ENCODE assay signal across 1 cellular context in the genomic region with DNA sequence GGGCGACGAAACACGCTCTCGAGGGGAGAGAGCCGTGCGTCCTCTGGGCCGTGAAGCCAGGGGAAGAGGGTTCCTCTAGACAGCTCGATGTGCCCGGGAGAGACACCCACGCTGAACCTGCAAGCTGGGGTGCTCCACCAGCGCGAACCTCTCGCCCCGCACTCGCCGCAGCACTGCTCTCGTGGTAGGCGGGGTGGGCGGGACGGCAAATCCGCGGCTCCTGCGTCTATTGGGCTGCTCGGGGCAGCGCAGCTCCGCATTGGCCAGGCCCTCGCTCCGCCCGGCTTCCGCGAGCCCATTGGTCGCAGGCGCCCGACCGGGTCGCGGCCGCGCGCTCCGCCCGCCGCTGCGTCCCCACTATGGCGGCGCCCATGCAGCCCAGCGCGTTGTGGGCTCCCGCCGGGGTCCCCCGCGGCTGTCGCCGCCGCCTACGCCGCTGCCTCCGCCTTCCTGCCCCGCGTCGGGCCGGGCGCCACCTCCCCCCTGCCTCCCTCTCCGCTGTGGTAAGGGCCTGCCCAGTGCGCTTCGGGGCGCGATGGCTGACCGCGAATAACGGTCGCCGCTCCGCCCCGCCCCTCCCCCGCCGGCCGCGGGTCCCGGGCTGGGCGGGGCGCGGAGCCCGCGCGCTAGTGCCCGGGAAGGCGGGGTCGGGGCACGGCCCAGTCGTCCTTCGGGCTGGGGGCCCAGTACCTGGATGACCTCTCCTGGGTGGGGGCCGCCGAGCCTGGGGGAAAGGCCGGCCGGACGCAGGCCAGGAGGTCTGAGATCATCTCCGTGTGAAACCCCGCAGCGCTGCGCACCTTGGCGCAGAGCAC.
TF ChIP-seq lines count a peak whose summit lies in the region.

A gene with protein sequence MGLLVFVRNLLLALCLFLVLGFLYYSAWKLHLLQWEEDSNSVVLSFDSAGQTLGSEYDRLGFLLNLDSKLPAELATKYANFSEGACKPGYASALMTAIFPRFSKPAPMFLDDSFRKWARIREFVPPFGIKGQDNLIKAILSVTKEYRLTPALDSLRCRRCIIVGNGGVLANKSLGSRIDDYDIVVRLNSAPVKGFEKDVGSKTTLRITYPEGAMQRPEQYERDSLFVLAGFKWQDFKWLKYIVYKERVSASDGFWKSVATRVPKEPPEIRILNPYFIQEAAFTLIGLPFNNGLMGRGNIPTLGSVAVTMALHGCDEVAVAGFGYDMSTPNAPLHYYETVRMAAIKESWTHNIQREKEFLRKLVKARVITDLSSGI (plus strand): TSS at position 346 of the 815 bp plus-strand sequence. CDS start 28,727 bp downstream, outside the sequence.

TF ChIP-seq in HepG2, 621 proteins besides CTCF, POLR2A, EP300 and RAD21 (continued from another document and continues in another):
- TF ChIP-seq, protein P1, sequence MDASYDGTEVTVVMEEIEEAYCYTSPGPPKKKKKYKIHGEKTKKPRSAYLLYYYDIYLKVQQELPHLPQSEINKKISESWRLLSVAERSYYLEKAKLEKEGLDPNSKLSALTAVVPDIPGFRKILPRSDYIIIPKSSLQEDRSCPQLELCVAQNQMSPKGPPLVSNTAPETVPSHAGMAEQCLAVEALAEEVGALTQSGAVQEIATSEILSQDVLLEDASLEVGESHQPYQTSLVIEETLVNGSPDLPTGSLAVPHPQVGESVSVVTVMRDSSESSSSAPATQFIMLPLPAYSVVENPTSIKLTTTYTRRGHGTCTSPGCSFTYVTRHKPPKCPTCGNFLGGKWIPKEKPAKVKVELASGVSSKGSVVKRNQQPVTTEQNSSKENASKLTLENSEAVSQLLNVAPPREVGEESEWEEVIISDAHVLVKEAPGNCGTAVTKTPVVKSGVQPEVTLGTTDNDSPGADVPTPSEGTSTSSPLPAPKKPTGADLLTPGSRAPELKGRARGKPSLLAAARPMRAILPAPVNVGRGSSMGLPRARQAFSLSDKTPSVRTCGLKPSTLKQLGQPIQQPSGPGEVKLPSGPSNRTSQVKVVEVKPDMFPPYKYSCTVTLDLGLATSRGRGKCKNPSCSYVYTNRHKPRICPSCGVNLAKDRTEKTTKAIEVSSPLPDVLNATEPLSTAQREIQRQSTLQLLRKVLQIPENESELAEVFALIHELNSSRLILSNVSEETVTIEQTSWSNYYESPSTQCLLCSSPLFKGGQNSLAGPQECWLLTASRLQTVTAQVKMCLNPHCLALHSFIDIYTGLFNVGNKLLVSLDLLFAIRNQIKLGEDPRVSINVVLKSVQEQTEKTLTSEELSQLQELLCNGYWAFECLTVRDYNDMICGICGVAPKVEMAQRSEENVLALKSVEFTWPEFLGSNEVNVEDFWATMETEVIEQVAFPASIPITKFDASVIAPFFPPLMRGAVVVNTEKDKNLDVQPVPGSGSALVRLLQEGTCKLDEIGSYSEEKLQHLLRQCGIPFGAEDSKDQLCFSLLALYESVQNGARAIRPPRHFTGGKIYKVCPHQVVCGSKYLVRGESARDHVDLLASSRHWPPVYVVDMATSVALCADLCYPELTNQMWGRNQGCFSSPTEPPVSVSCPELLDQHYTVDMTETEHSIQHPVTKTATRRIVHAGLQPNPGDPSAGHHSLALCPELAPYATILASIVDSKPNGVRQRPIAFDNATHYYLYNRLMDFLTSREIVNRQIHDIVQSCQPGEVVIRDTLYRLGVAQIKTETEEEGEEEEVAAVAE (CRISPR knock-in tag; IDR thresholded peaks at IDR 0.05; ENCODE audit: borderline replicate concordance): no peak
- TF ChIP-seq U2AF2 (IDR thresholded peaks at IDR 0.05; ENCODE audit: low read depth, low read length): no peak
- no peak for TF ChIP-seq DNMT1 (CRISPR knock-in tag; IDR thresholded peaks at IDR 0.05)
- peak; percentile 86 for TF ChIP-seq NFYB (CRISPR knock-in tag; IDR thresholded peaks at IDR 0.05)
- no peak for TF ChIP-seq ZNF232 (CRISPR knock-in tag; IDR thresholded peaks at IDR 0.05; ENCODE audit: borderline replicate concordance)
- peak; percentile 58; the same call in 1 of the 2 replicates for TF ChIP-seq ZNF746 (CRISPR knock-in tag; IDR thresholded peaks at IDR 0.05)
- TF ChIP-seq ZBTB1 (CRISPR knock-in tag; IDR thresholded peaks at IDR 0.05; ENCODE audit: borderline replicate concordance): no peak
- peak in 1 of 2 experiments; percentile 44; a peak in 1 of 4 replicates for TF ChIP-seq NR2F1 (CRISPR knock-in tag; IDR thresholded peaks at IDR 0.05)
- TF ChIP-seq, protein P2, sequence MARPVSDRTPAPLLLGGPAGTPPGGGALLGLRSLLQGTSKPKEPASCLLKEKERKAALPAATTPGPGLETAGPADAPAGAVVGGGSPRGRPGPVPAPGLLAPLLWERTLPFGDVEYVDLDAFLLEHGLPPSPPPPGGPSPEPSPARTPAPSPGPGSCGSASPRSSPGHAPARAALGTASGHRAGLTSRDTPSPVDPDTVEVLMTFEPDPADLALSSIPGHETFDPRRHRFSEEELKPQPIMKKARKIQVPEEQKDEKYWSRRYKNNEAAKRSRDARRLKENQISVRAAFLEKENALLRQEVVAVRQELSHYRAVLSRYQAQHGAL (CRISPR knock-in tag; IDR thresholded peaks at IDR 0.05; ENCODE audit: not compliant biosample characterization): no peak
- no peak; the same call in 1 of the 2 replicates for TF ChIP-seq BCL6 (CRISPR knock-in tag; IDR thresholded peaks at IDR 0.05)
- peak; percentile 37; the same call in 1 of the 2 replicates for TF ChIP-seq CBX5 (CRISPR knock-in tag; IDR thresholded peaks at IDR 0.05; ENCODE audit: borderline replicate concordance)
- 0 out of 2 replicates have a peak, but pooled peaks have one; percentile 12 for TF ChIP-seq MIXL1 (CRISPR knock-in tag; IDR thresholded peaks at IDR 0.05)
- TF ChIP-seq KMT2B (CRISPR knock-in tag; IDR thresholded peaks at IDR 0.05): no peak
- TF ChIP-seq CBX1 (IDR thresholded peaks at IDR 0.05; ENCODE audit: low read depth): peak; percentile 68
- TF ChIP-seq KDM3A (CRISPR knock-in tag; IDR thresholded peaks at IDR 0.05; ENCODE audit: low read depth): no peak
- TF ChIP-seq HIVEP1 (CRISPR knock-in tag; IDR thresholded peaks at IDR 0.05): 0 out of 2 replicates have a peak, but pooled peaks have one; percentile 52
- TF ChIP-seq JUNB (CRISPR knock-in tag; IDR thresholded peaks at IDR 0.05; ENCODE audit: borderline replicate concordance): no peak
- no peak; the same call in 1 of the 2 replicates for TF ChIP-seq ZNF678 (CRISPR knock-in tag; IDR thresholded peaks at IDR 0.05)
- TF ChIP-seq TFE3 (CRISPR knock-in tag; IDR thresholded peaks at IDR 0.05): peak; percentile 9; the same call in 1 of the 2 replicates
- no peak for TF ChIP-seq SIX1 (CRISPR knock-in tag; IDR thresholded peaks at IDR 0.05; ENCODE audit: borderline replicate concordance)
- no peak for TF ChIP-seq FOXA3 (CRISPR knock-in tag; IDR thresholded peaks at IDR 0.05)
- TF ChIP-seq TFDP2 (CRISPR knock-in tag; IDR thresholded peaks at IDR 0.05): peak; percentile 82
- TF ChIP-seq CREBL2 (CRISPR knock-in tag; IDR thresholded peaks at IDR 0.05; ENCODE audit: borderline replicate concordance): peak; percentile 75; the same call in 1 of the 2 replicates
- 0 out of 2 replicates have a peak, but pooled peaks have one; percentile 28 for TF ChIP-seq ZNF296 (CRISPR knock-in tag; conservative IDR thresholded peaks at IDR 0.05)
- TF ChIP-seq, protein P3, sequence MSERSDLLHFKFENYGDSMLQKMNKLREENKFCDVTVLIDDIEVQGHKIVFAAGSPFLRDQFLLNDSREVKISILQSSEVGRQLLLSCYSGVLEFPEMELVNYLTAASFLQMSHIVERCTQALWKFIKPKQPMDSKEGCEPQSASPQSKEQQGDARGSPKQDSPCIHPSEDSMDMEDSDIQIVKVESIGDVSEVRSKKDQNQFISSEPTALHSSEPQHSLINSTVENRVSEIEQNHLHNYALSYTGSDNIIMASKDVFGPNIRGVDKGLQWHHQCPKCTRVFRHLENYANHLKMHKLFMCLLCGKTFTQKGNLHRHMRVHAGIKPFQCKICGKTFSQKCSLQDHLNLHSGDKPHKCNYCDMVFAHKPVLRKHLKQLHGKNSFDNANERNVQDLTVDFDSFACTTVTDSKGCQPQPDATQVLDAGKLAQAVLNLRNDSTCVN (CRISPR knock-in tag; IDR thresholded peaks at IDR 0.05; ENCODE audit: borderline replicate concordance): peak; percentile 52; the same call in 1 of the 2 replicates
- TF ChIP-seq PHB2 (IDR thresholded peaks at IDR 0.05; ENCODE audit: partially characterized antibody): no peak
- TF ChIP-seq MIER3 (CRISPR knock-in tag; IDR thresholded peaks at IDR 0.05; ENCODE audit: borderline replicate concordance): peak; percentile 65; the same call in 1 of the 2 replicates
- TF ChIP-seq ZNF234 (CRISPR knock-in tag; conservative IDR thresholded peaks at IDR 0.05): no peak
- peak; percentile 60; the same call in 1 of the 2 replicates for TF ChIP-seq EED (CRISPR knock-in tag; IDR thresholded peaks at IDR 0.05)
- TF ChIP-seq TFAP4 (IDR thresholded peaks at IDR 0.05; ENCODE audit: borderline replicate concordance, low read depth): peak; percentile 53; the same call in 1 of the 2 replicates
- TF ChIP-seq ZMYM2 (CRISPR knock-in tag; IDR thresholded peaks at IDR 0.05): no peak
- TF ChIP-seq SALL2 (CRISPR knock-in tag; IDR thresholded peaks at IDR 0.05): peak; percentile 43; the same call in 1 of the 2 replicates
- TF ChIP-seq ZNF672 (CRISPR knock-in tag; IDR thresholded peaks at IDR 0.05): no peak
- TF ChIP-seq, protein P4, sequence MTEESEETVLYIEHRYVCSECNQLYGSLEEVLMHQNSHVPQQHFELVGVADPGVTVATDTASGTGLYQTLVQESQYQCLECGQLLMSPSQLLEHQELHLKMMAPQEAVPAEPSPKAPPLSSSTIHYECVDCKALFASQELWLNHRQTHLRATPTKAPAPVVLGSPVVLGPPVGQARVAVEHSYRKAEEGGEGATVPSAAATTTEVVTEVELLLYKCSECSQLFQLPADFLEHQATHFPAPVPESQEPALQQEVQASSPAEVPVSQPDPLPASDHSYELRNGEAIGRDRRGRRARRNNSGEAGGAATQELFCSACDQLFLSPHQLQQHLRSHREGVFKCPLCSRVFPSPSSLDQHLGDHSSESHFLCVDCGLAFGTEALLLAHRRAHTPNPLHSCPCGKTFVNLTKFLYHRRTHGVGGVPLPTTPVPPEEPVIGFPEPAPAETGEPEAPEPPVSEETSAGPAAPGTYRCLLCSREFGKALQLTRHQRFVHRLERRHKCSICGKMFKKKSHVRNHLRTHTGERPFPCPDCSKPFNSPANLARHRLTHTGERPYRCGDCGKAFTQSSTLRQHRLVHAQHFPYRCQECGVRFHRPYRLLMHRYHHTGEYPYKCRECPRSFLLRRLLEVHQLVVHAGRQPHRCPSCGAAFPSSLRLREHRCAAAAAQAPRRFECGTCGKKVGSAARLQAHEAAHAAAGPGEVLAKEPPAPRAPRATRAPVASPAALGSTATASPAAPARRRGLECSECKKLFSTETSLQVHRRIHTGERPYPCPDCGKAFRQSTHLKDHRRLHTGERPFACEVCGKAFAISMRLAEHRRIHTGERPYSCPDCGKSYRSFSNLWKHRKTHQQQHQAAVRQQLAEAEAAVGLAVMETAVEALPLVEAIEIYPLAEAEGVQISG (CRISPR knock-in tag; IDR thresholded peaks at IDR 0.05): peak; percentile 45; the same call in 1 of the 2 replicates
- TF ChIP-seq TERF1 (CRISPR knock-in tag; IDR thresholded peaks at IDR 0.05): no peak
- TF ChIP-seq ZNF737 (CRISPR knock-in tag; IDR thresholded peaks at IDR 0.05; ENCODE audit: borderline replicate concordance): no peak
- no peak for TF ChIP-seq FOXA1 (IDR thresholded peaks at IDR 0.05)
- no peak for TF ChIP-seq FOXA1 (CRISPR knock-in tag; IDR thresholded peaks at IDR 0.05)
- no peak; the same call in 1 of the 2 replicates for TF ChIP-seq ZFAT (CRISPR knock-in tag; conservative IDR thresholded peaks at IDR 0.05)
- no peak for TF ChIP-seq KLF11 (CRISPR knock-in tag; IDR thresholded peaks at IDR 0.05)
- TF ChIP-seq ZNF557 (CRISPR knock-in tag; IDR thresholded peaks at IDR 0.05): no peak
- no peak; the same call in 1 of the 2 replicates for TF ChIP-seq KDM5A (IDR thresholded peaks at IDR 0.05; ENCODE audit: borderline replicate concordance, low read length)
- TF ChIP-seq ZFX (CRISPR knock-in tag; IDR thresholded peaks at IDR 0.05; ENCODE audit: low read depth): peak; percentile 84
- TF ChIP-seq ZNF30 (CRISPR knock-in tag; IDR thresholded peaks at IDR 0.05): 0 out of 2 replicates have a peak, but pooled peaks have one; percentile 75
- peak; percentile 75 for TF ChIP-seq PITX1 (CRISPR knock-in tag; IDR thresholded peaks at IDR 0.05)
- TF ChIP-seq ZNF326 (CRISPR knock-in tag; IDR thresholded peaks at IDR 0.05; ENCODE audit: borderline replicate concordance): no peak
- TF ChIP-seq MEIS1 (CRISPR knock-in tag; IDR thresholded peaks at IDR 0.05; ENCODE audit: borderline replicate concordance): no peak; the same call in 1 of the 2 replicates
